In the genomic region with DNA sequence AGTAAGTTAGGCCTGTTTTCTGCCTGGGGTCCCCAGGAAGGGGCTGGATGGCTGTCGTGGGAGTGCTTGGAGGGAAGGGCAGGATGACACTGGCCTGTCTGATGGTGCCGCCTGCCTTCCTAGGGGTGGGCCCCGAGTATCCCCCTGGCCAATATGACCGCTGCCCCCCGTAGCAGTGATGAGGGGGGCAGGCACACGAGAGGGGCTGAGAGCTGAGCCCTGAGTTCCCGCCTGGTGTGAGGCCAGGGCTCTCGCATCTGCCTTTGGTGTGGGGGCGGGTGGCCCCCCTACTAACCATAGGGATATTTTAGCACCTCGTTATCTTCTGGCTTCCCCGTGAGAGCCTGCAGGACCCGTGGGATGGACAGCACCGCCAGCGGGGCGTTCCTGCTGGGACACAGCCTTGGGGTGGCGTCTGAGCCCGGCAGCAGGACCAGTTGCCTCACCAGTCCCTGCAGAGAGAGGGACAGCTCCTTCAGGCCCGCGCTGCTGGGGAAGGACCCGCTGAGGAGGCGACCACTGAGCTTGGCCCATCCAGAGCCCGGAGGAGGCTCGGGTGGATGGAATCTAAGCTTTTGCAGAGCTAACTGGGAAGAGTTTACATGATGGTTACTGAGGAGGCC, we compare ENCODE assay signal across 20 cellular contexts. TPM values are rescaled to one million over a fixed set of nuclear protein-coding genes. Genes with fewer than 3 reads are reported as not detected.
"Had no signal": no experiment of that assay in that cellular context is flagged by ENCODE, and none has a peak within 500 bp of the region (broad histone marks: within the 10 kb centered on the region; RNA-seq: fewer than 3 reads in every experiment).

No MANE protein-coding gene starts in this region.

- H3K4me2 ChIP-seq: hepatocyte, smooth muscle cell had no signal

- H3K27ac Mint-ChIP-seq: stimulated activated memory B cell treated with anti-CD40 and anti-IgM and Interleukin-4, amounts not matched to agents 10 μg/mL and 1 μg/mL and 100 μg/mL, for 72 hours; T-cell had no signal

- H3K9me3 ChIP-seq: tibial nerve had no signal

- H3K9me3 Mint-ChIP-seq: stimulated activated memory B cell treated with anti-CD40 and anti-IgM and Interleukin-4, amounts not matched to agents 10 μg/mL and 1 μg/mL and 100 μg/mL, for 72 hours; T-cell had no signal

- H2AFZ ChIP-seq: hepatocyte, parathyroid adenoma had no signal

- H3K4me1 Mint-ChIP-seq: activated CD4-positive, alpha-beta T cell treated with anti-CD3 and anti-CD28 coated beads, Interleukin-2, amount 10 ng/mL, durations not matched to agents 7 days and 5 days; stimulated activated memory B cell treated with anti-CD40 and anti-IgM and Interleukin-4, amounts not matched to agents 10 μg/mL and 1 μg/mL and 100 μg/mL, for 72 hours; T-cell had no signal

- H3K9ac ChIP-seq: parathyroid adenoma had no signal

- H3K79me2 ChIP-seq: hepatocyte, parathyroid adenoma had no signal

- H3K36me3 ChIP-seq: cardiac muscle cell, tibial nerve had no signal

- H3K4me3 ChIP-seq: cardiac muscle cell, hepatocyte, smooth muscle cell, tibial nerve had no signal

- H3K36me3 Mint-ChIP-seq: stimulated activated memory B cell treated with anti-CD40 and anti-IgM and Interleukin-4, amounts not matched to agents 10 μg/mL and 1 μg/mL and 100 μg/mL, for 72 hours; T-cell had no signal

- H3K27ac ChIP-seq: cardiac muscle cell, hepatocyte, parathyroid adenoma, RWPE1, tibial nerve, VCaP had no signal

- H3K4me1 ChIP-seq: parathyroid adenoma, tibial nerve had no signal

- DNase-seq: activated CD4-positive, alpha-beta T cell treated with anti-CD3 and anti-CD28 coated beads, Interleukin-2, amount 10 ng/mL, durations not matched to agents 7 days and 5 days; activated CD8-positive, alpha-beta memory T cell treated with anti-CD3 and anti-CD28 coated beads for 24 hours; activated naive CD4-positive, alpha-beta T cell; cortex of kidney; effector memory CD4-positive, alpha-beta T cell; kidney glomerular epithelial cell; mammary epithelial cell; T1000 had no signal

- H3K27me3 Mint-ChIP-seq: activated CD4-positive, alpha-beta T cell treated with anti-CD3 and anti-CD28 coated beads, Interleukin-2, amount 10 ng/mL, durations not matched to agents 7 days and 5 days had no signal

- H3K27me3 ChIP-seq: cardiac muscle cell, hepatocyte, tibial nerve had no signal

- H3K4me3 Mint-ChIP-seq: activated CD4-positive, alpha-beta T cell treated with anti-CD3 and anti-CD28 coated beads, Interleukin-2, amount 10 ng/mL, durations not matched to agents 7 days and 5 days; stimulated activated memory B cell treated with anti-CD40 and anti-IgM and Interleukin-4, amounts not matched to agents 10 μg/mL and 1 μg/mL and 100 μg/mL, for 72 hours; T-cell had no signal

- ATAC-seq: stimulated activated memory B cell treated with anti-CD40 and anti-IgM and Interleukin-4, amounts not matched to agents 10 μg/mL and 1 μg/mL and 100 μg/mL, for 72 hours; T-cell had no signal

RNA-seq across cellular contexts. Expression of gene KRTAP10-1, which starts 10.4 kb away (rescaled TPM):
- total RNA-seq: activated CD4-positive, alpha-beta T cell treated with anti-CD3 and anti-CD28 coated beads, Interleukin-2, amount 10 ng/mL, durations not matched to agents 7 days and 5 days; cardiac muscle cell; epithelial cell of proximal tubule; hepatocyte; mammary epithelial cell; SK-MEL-5; smooth muscle cell; T-cell; tibial nerve had no signal
- polyA plus RNA-seq: cardiac muscle cell, hepatocyte, mammary epithelial cell, neural cell, smooth muscle cell had no signal

RNA-seq across cellular contexts. Expression of gene KRTAP10-2, which starts 21.7 kb away (rescaled TPM):
- total RNA-seq: activated CD4-positive, alpha-beta T cell treated with anti-CD3 and anti-CD28 coated beads, Interleukin-2, amount 10 ng/mL, durations not matched to agents 7 days and 5 days; cardiac muscle cell; epithelial cell of proximal tubule; hepatocyte; mammary epithelial cell; SK-MEL-5; smooth muscle cell; T-cell; tibial nerve had no signal
- polyA plus RNA-seq: hepatocyte, mammary epithelial cell, neural cell, smooth muscle cell had no signal

RNA-seq across cellular contexts. Expression of gene KRTAP10-3, which starts 29.0 kb away (rescaled TPM):
- total RNA-seq: activated CD4-positive, alpha-beta T cell treated with anti-CD3 and anti-CD28 coated beads, Interleukin-2, amount 10 ng/mL, durations not matched to agents 7 days and 5 days; cardiac muscle cell; epithelial cell of proximal tubule; hepatocyte; mammary epithelial cell; SK-MEL-5; smooth muscle cell; T-cell; tibial nerve had no signal
- polyA plus RNA-seq: cardiac muscle cell, hepatocyte, mammary epithelial cell, neural cell, smooth muscle cell had no signal

RNA-seq across cellular contexts. Expression of gene KRTAP10-4, which starts 43.9 kb away (rescaled TPM):
- total RNA-seq: activated CD4-positive, alpha-beta T cell treated with anti-CD3 and anti-CD28 coated beads, Interleukin-2, amount 10 ng/mL, durations not matched to agents 7 days and 5 days; cardiac muscle cell; epithelial cell of proximal tubule; hepatocyte; mammary epithelial cell; SK-MEL-5; smooth muscle cell; T-cell; tibial nerve had no signal
- polyA plus RNA-seq: hepatocyte, mammary epithelial cell, neural cell, smooth muscle cell had no signal

RNA-seq across cellular contexts. Expression of gene KRTAP10-5, which starts 50.8 kb away (rescaled TPM):
- total RNA-seq: activated CD4-positive, alpha-beta T cell treated with anti-CD3 and anti-CD28 coated beads, Interleukin-2, amount 10 ng/mL, durations not matched to agents 7 days and 5 days; cardiac muscle cell; epithelial cell of proximal tubule; hepatocyte; mammary epithelial cell; SK-MEL-5; smooth muscle cell; T-cell; tibial nerve had no signal
- polyA plus RNA-seq: cardiac muscle cell, hepatocyte, mammary epithelial cell, neural cell, smooth muscle cell had no signal
